1 cellular context compared by ENCODE assay signal in genomic region chr10:11213156-11213555, GRCh38.
TF ChIP-seq lines count a peak whose summit lies in the region.

No MANE protein-coding gene starts in this region.

TF ChIP-seq in GM23338, 12 proteins besides CTCF, POLR2A, EP300 and RAD21 (continued from another document):
- no peak for TF ChIP-seq EZH2 (IDR thresholded peaks at IDR 0.05; ENCODE audit: low read depth, unreplicated experiment)
- no peak for TF ChIP-seq NANOG (IDR thresholded peaks at IDR 0.05; ENCODE audit: borderline replicate concordance)
- TF ChIP-seq ZNF114 (CRISPR knock-in tag; IDR thresholded peaks at IDR 0.05): no peak
- no peak for TF ChIP-seq EZH2phosphoT487 (IDR thresholded peaks at IDR 0.05; ENCODE audit: unreplicated experiment)
- TF ChIP-seq POLR2AphosphoS5 (IDR thresholded peaks at IDR 0.05; ENCODE audit: low read depth): no peak
- TF ChIP-seq, protein P1, sequence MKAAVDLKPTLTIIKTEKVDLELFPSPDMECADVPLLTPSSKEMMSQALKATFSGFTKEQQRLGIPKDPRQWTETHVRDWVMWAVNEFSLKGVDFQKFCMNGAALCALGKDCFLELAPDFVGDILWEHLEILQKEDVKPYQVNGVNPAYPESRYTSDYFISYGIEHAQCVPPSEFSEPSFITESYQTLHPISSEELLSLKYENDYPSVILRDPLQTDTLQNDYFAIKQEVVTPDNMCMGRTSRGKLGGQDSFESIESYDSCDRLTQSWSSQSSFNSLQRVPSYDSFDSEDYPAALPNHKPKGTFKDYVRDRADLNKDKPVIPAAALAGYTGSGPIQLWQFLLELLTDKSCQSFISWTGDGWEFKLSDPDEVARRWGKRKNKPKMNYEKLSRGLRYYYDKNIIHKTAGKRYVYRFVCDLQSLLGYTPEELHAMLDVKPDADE (IDR thresholded peaks at IDR 0.05): no peak
